ENCODE assay signal across 8 cellular contexts in the genomic region with DNA sequence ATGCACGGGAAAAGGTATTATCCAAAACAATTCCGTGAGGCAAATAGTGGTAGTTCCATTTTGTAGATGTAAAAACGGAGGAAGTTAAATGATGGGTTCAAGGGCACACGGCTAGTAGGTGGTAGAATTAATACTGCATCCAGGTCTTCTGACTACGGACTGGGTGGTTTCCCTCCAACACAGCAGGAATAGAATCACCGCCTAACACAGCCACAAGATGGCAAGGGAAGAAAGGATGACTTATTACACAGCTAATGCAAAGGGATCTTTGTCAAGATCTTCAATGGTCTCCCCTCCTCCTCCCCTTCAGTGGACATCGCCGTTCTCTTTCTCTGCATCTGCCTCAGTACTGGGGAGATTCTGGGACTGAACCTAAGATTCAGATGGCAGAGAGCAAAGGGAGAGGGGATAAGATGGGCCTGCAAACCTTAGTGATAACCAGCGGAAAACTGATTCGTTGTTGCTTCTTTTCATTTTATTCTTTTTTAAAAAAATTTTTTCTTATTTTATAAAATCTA. TPM values are rescaled to one million over a fixed set of nuclear protein-coding genes. Genes with fewer than 3 reads are reported as not detected.
DNase-seq lines count a peak whose midpoint lies in the region; ATAC-seq and TF ChIP-seq lines count a peak whose summit lies in the region.

No MANE protein-coding gene starts in this region.

- H3K4me1 Mint-ChIP-seq in CD14-positive monocyte = peaks cover 40% of the 10 kb centered on the region

- H3K4me3 ChIP-seq in iPS-11a (ENCODE audit: low read depth, low read length) (peak overlapping the region; percentile 91), gastrocnemius medialis (peak overlapping the region; percentile 73 to 84 (median 80))

- peak; percentile 47 for ATAC-seq in GM18868 (IDR thresholded peaks at IDR 0.05; ENCODE audit: unreplicated experiment)
- peak; percentile 33 for ATAC-seq in HG03108 (IDR thresholded peaks at IDR 0.05; ENCODE audit: unreplicated experiment)
- ATAC-seq in gastrocnemius medialis = peak; percentile 40 to 51

- DNase-seq in CD14-positive monocyte (ENCODE audit: low spot score) = no peak
- DNase-seq in NCI-H774 (lab: John Stamatoyannopoulos, UW) = peak; percentile 6
- peak; percentile 24 for DNase-seq in amniotic epithelial cell (ENCODE audit: low read depth)
- no peak for DNase-seq in gastrocnemius medialis
- no peak for DNase-seq in DMS153 (lab: John Stamatoyannopoulos, UW)

- H3K27ac ChIP-seq in gastrocnemius medialis = peak overlapping the region; percentile 70 to 78 (median 74)

- peaks cover 11 to 22% of the 10 kb centered on the region in 2 donors for H3K4me1 ChIP-seq in gastrocnemius medialis

- no peak for TF ChIP-seq POLR2A in gastrocnemius medialis (IDR thresholded peaks at IDR 0.05)

- H3K27me3 ChIP-seq in gastrocnemius medialis = no peaks in the 10 kb centered on the region

- H3K27me3 Mint-ChIP-seq in CD14-positive monocyte (ENCODE audit: low read depth in 3 of 3) = peaks cover 0 to 2% (median 0%) of the 10 kb centered on the region in 3 donors

- intact Hi-C loops in CD14-positive monocyte (cut with micrococcal nuclease) = loop anchor here (5.0 to 10.0 kb wide), 3 partner anchors 85 to 938 kb away; a partner anchor contains a TSS
- intact Hi-C loops in gastrocnemius medialis (cut with DNase I; ENCODE audit: low total_unique reads) = loop anchor here (5.0 kb wide), 3 partner anchors 90 to 940 kb away; a partner anchor contains a TSS

- H3K36me3 Mint-ChIP-seq in CD14-positive monocyte = peaks cover 22 to 24% of the 10 kb centered on the region in 2 donors

- in situ Hi-C loops in gastrocnemius medialis (cut with MboI; ENCODE audit: low sequenced_read_pairs in 4 of 4) = no loop called here

- H3K9me3 Mint-ChIP-seq in CD14-positive monocyte = no peaks in the 10 kb centered on the region

- peak overlapping the region; percentile 91 to 98 (median 93) for H3K27ac Mint-ChIP-seq in CD14-positive monocyte

- peak overlapping the region; percentile 96 to 99 for H3K4me3 Mint-ChIP-seq in CD14-positive monocyte

- H3K36me3 ChIP-seq in gastrocnemius medialis = peaks cover 0 to 15% of the 10 kb centered on the region in 2 donors

- no peak for TF ChIP-seq CTCF in CD14-positive monocyte (IDR thresholded peaks at IDR 0.05)
- TF ChIP-seq CTCF in gastrocnemius medialis (IDR thresholded peaks at IDR 0.05 in 4 of 5, conservative IDR thresholded peaks at IDR 0.05 in 1 of 5) = no peak

- no peaks in the 10 kb centered on the region for H3K9me3 ChIP-seq in gastrocnemius medialis

RNA-seq across cellular contexts. Expression of a gene that starts 0.6 kb away (rescaled TPM):
- polyA plus RNA-seq in CD14-positive monocyte = 1 to 10 TPM; 4.9 to 7.0 TPM
- 10 to 100 TPM; 11.8 to 21.1 (median 16.9) TPM for total RNA-seq in gastrocnemius medialis

Comparison
In these comparisons a context has a peak if more than half of its experiments do, and no peak if none do; other contexts are left out.
1. DNase-seq: peak in NCI-H774 (single experiment) and amniotic epithelial cell (single experiment); none in CD14-positive monocyte (single experiment), gastrocnemius medialis (0 of 2) and DMS153 (single experiment).
2. Peak in every context shown above with its lines, with median percentiles within 50 percentile points of each other: ATAC-seq.